In the genomic region with DNA sequence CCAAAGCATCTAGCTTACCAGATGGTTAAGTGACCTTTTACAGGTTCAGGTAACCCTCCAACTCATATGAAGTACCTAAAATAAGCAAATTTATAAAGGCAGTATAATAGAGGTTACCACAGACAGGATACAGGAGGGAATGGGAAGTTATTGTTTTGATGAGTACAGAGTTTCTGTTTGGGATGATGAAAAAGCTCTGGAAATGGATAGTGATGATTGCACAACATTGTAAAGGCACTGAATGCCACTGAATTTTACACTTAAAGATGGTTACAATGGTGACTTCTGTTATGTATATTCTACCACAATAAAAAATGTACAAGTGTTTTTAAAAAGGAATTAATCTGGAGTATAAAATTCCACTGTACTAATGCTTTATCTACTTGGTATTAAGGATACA, we compare ENCODE assay signal across 40 cellular contexts.
"Had no signal": no experiment of that assay in that cellular context is flagged by ENCODE, and none has a peak within 500 bp of the region (broad histone marks: within the 10 kb centered on the region; RNA-seq: fewer than 3 reads in every experiment).

No MANE protein-coding gene starts in this region.

- H3K9me3 ChIP-seq: adrenal gland, ascending aorta, body of pancreas, breast epithelium had no signal

- H3K4me1 Mint-ChIP-seq: activated naive CD4-positive, alpha-beta T cell treated with anti-CD3 and anti-CD28 coated beads, Interleukin-2, amount 10 ng/mL, durations not matched to agents 7 days and 5 days; activated naive CD4-positive, alpha-beta T cell treated with anti-CD3 and anti-CD28 coated beads, Interleukin-2, amount 50 U/mL, for 24 hours; activated naive CD8-positive, alpha-beta T cell treated with anti-CD3 and anti-CD28 coated beads for 36 hours; activated naive CD8-positive, alpha-beta T cell treated with anti-CD3 and anti-CD28 coated beads, Interleukin-2, amount 10 ng/mL, durations not matched to agents 7 days and 5 days; activated naive CD8-positive, alpha-beta T cell treated with anti-CD3 and anti-CD28 coated beads, Interleukin-2, amount 50 U/mL, for 24 hours; activated T-helper 17 cell treated with anti-CD3 and anti-CD28 coated beads, Interleukin-2, amount 50 U/mL, for 72 hours; brain; central memory CD8-positive, alpha-beta T cell had no signal

- DNase-seq: activated effector memory CD4-positive, alpha-beta T cell treated with anti-CD3 and anti-CD28 coated beads, Interleukin-2, amount 50 U/mL, for 16 hours; activated effector memory CD4-positive, alpha-beta T cell treated with Interleukin-2 at 50 U/mL for 16 hours; activated gamma-delta T cell; activated gamma-delta T cell treated with Interleukin-2 at 50 U/mL for 16 hours; activated naive CD4-positive, alpha-beta T cell; activated naive CD4-positive, alpha-beta T cell treated with anti-CD3 and anti-CD28 coated beads for 36 hours; activated naive CD4-positive, alpha-beta T cell treated with anti-CD3 and anti-CD28 coated beads, Interleukin-2, amount 10 ng/mL, durations not matched to agents 7 days and 5 days; activated naive CD4-positive, alpha-beta T cell treated with anti-CD3 and anti-CD28 coated beads, Interleukin-2, amount 50 U/mL, for 16 hours; activated naive CD4-positive, alpha-beta T cell treated with Interleukin-2 at 50 U/mL for 16 hours; activated naive CD8-positive, alpha-beta T cell treated with anti-CD3 and anti-CD28 coated beads for 36 hours; activated naive CD8-positive, alpha-beta T cell treated with anti-CD3 and anti-CD28 coated beads, Interleukin-2, amount 10 ng/mL, durations not matched to agents 7 days and 5 days; activated naive CD8-positive, alpha-beta T cell treated with anti-CD3 and anti-CD28 coated beads, Interleukin-2, amount 50 U/mL, for 24 hours; activated T-cell treated with anti-CD3 and anti-CD28 coated beads, Interleukin-2, amount 50 U/mL, for 1 hour; activated T-cell treated with anti-CD3 and anti-CD28 coated beads, Interleukin-2, amount 50 U/mL, for 24 hours; activated T-cell treated with anti-CD3 and anti-CD28 coated beads, Interleukin-2, amount 50 U/mL, for 4 hours; activated T-cell treated with anti-CD3 and anti-CD28 coated beads, Interleukin-2, amount 50 U/mL, for 48 hours; activated T-cell treated with anti-CD3 and anti-CD28 coated beads, Interleukin-2, amount 50 U/mL, for 72 hours; adrenal gland; amniotic stem cell; amygdala; anterior cingulate cortex; aorta; body of pancreas; brain microvascular endothelial cell; caudate nucleus; central memory CD4-positive, alpha-beta T cell; cerebellar nuclear complex had no signal

- ATAC-seq: activated naive CD4-positive, alpha-beta T cell treated with anti-CD3 and anti-CD28 coated beads, Interleukin-2, amount 50 U/mL, for 72 hours; activated naive CD8-positive, alpha-beta T cell treated with anti-CD3 and anti-CD28 coated beads, Interleukin-2, amount 50 U/mL, for 24 hours; activated T-cell treated with anti-CD3 and anti-CD28 coated beads, Interleukin-2, amount 50 U/mL, for 4 hours; activated T-cell treated with anti-CD3 and anti-CD28 coated beads, Interleukin-2, amount 50 U/mL, for 72 hours; activated T-helper 17 cell treated with anti-CD3 and anti-CD28 coated beads, Interleukin-2, amount 50 U/mL, for 72 hours; body of pancreas had no signal

- H3K4me1 ChIP-seq: adrenal gland, ascending aorta, body of pancreas, breast epithelium had no signal

- H3K36me3 ChIP-seq: adrenal gland, ascending aorta, brain microvascular endothelial cell, breast epithelium, cardiac muscle cell had no signal

- H3K4me3 ChIP-seq: adrenal gland, ascending aorta, body of pancreas, breast epithelium, cardiac muscle cell had no signal

- H3K36me3 Mint-ChIP-seq: activated naive CD4-positive, alpha-beta T cell treated with anti-CD3 and anti-CD28 coated beads, Interleukin-2, amount 10 ng/mL, durations not matched to agents 7 days and 5 days; activated naive CD4-positive, alpha-beta T cell treated with anti-CD3 and anti-CD28 coated beads, Interleukin-2, amount 50 U/mL, for 24 hours; activated naive CD4-positive, alpha-beta T cell treated with anti-CD3 and anti-CD28 coated beads, Interleukin-2, amount 50 U/mL, for 72 hours; activated naive CD8-positive, alpha-beta T cell; activated naive CD8-positive, alpha-beta T cell treated with anti-CD3 and anti-CD28 coated beads for 36 hours; activated naive CD8-positive, alpha-beta T cell treated with anti-CD3 and anti-CD28 coated beads, Interleukin-2, amount 10 ng/mL, durations not matched to agents 7 days and 5 days; brain had no signal

- H3K27me3 Mint-ChIP-seq: activated naive CD8-positive, alpha-beta T cell had no signal

- H3K27ac Mint-ChIP-seq: activated naive CD4-positive, alpha-beta T cell treated with anti-CD3 and anti-CD28 coated beads for 36 hours; activated naive CD4-positive, alpha-beta T cell treated with anti-CD3 and anti-CD28 coated beads, Interleukin-2, amount 10 ng/mL, durations not matched to agents 7 days and 5 days; activated naive CD4-positive, alpha-beta T cell treated with anti-CD3 and anti-CD28 coated beads, Interleukin-2, amount 50 U/mL, for 24 hours; activated naive CD4-positive, alpha-beta T cell treated with anti-CD3 and anti-CD28 coated beads, Interleukin-2, amount 50 U/mL, for 72 hours; activated naive CD8-positive, alpha-beta T cell; activated naive CD8-positive, alpha-beta T cell treated with anti-CD3 and anti-CD28 coated beads for 36 hours; activated naive CD8-positive, alpha-beta T cell treated with anti-CD3 and anti-CD28 coated beads, Interleukin-2, amount 10 ng/mL, durations not matched to agents 7 days and 5 days; activated naive CD8-positive, alpha-beta T cell treated with anti-CD3 and anti-CD28 coated beads, Interleukin-2, amount 50 U/mL, for 24 hours; activated T-cell treated with anti-CD3 and anti-CD28 coated beads, Interleukin-2, amount 50 U/mL, for 24 hours; activated T-cell treated with anti-CD3 and anti-CD28 coated beads, Interleukin-2, amount 50 U/mL, for 72 hours; activated T-helper 1 cell treated with anti-CD3 and anti-CD28 coated beads, Interleukin-12 subunit alpha, Interleukin-12 subunit beta, Interleukin-2, Interleukin-4 antibody, amounts not matched to agents 30 ng/mL and 10 ng/mL and 1 ng/mL, durations not matched to agents 14 hours and 24 hours and 36 hours; activated T-helper 17 cell treated with anti-CD3 and anti-CD28 coated beads, Interleukin-2, amount 50 U/mL, for 72 hours; activated T-helper 2 cell treated with anti-CD3 and anti-CD28 coated beads, Interferon-gamma antibody, Interleukin-2, Interleukin-4, amounts not matched to agents 10 μg/mL and 5 μg/mL and 100 μg/mL, durations not matched to agents 14 hours and 24 hours and 36 hours; brain had no signal

- H3K27ac ChIP-seq: adrenal gland, ascending aorta, body of pancreas, brain microvascular endothelial cell, breast epithelium, cardiac muscle cell had no signal

- H3K4me3 Mint-ChIP-seq: activated naive CD4-positive, alpha-beta T cell treated with anti-CD3 and anti-CD28 coated beads for 36 hours; activated naive CD4-positive, alpha-beta T cell treated with anti-CD3 and anti-CD28 coated beads, Interleukin-2, amount 10 ng/mL, durations not matched to agents 7 days and 5 days; activated naive CD4-positive, alpha-beta T cell treated with anti-CD3 and anti-CD28 coated beads, Interleukin-2, amount 50 U/mL, for 24 hours; activated naive CD8-positive, alpha-beta T cell; activated naive CD8-positive, alpha-beta T cell treated with anti-CD3 and anti-CD28 coated beads for 36 hours; activated naive CD8-positive, alpha-beta T cell treated with anti-CD3 and anti-CD28 coated beads, Interleukin-2, amount 10 ng/mL, durations not matched to agents 7 days and 5 days; activated naive CD8-positive, alpha-beta T cell treated with anti-CD3 and anti-CD28 coated beads, Interleukin-2, amount 50 U/mL, for 24 hours; activated T-cell treated with anti-CD3 and anti-CD28 coated beads, Interleukin-2, amount 50 U/mL, for 24 hours; activated T-cell treated with anti-CD3 and anti-CD28 coated beads, Interleukin-2, amount 50 U/mL, for 4 hours; activated T-cell treated with anti-CD3 and anti-CD28 coated beads, Interleukin-2, amount 50 U/mL, for 72 hours; activated T-helper 1 cell treated with anti-CD3 and anti-CD28 coated beads, Interleukin-12 subunit alpha, Interleukin-12 subunit beta, Interleukin-2, Interleukin-4 antibody, amounts not matched to agents 30 ng/mL and 10 ng/mL and 1 ng/mL, durations not matched to agents 14 hours and 24 hours and 36 hours; activated T-helper 17 cell treated with anti-CD3 and anti-CD28 coated beads, Interleukin-2, amount 50 U/mL, for 72 hours; brain; central memory CD8-positive, alpha-beta T cell had no signal

- H3K27me3 ChIP-seq: adrenal gland, ascending aorta, body of pancreas, brain microvascular endothelial cell, breast epithelium had no signal

- FAIRE-seq: astrocyte, bronchial epithelial cell had no signal

- H3K9me3 Mint-ChIP-seq: activated naive CD4-positive, alpha-beta T cell treated with anti-CD3 and anti-CD28 coated beads for 36 hours; activated naive CD4-positive, alpha-beta T cell treated with anti-CD3 and anti-CD28 coated beads, Interleukin-2, amount 10 ng/mL, durations not matched to agents 7 days and 5 days; activated naive CD4-positive, alpha-beta T cell treated with anti-CD3 and anti-CD28 coated beads, Interleukin-2, amount 50 U/mL, for 24 hours; activated naive CD4-positive, alpha-beta T cell treated with anti-CD3 and anti-CD28 coated beads, Interleukin-2, amount 50 U/mL, for 72 hours; activated naive CD8-positive, alpha-beta T cell treated with anti-CD3 and anti-CD28 coated beads for 36 hours; activated naive CD8-positive, alpha-beta T cell treated with anti-CD3 and anti-CD28 coated beads, Interleukin-2, amount 10 ng/mL, durations not matched to agents 7 days and 5 days; activated naive CD8-positive, alpha-beta T cell treated with anti-CD3 and anti-CD28 coated beads, Interleukin-2, amount 50 U/mL, for 24 hours; activated T-cell treated with anti-CD3 and anti-CD28 coated beads, Interleukin-2, amount 50 U/mL, for 24 hours; activated T-cell treated with anti-CD3 and anti-CD28 coated beads, Interleukin-2, amount 50 U/mL, for 4 hours; activated T-cell treated with anti-CD3 and anti-CD28 coated beads, Interleukin-2, amount 50 U/mL, for 72 hours; activated T-helper 1 cell treated with anti-CD3 and anti-CD28 coated beads, Interleukin-12 subunit alpha, Interleukin-12 subunit beta, Interleukin-2, Interleukin-4 antibody, amounts not matched to agents 30 ng/mL and 10 ng/mL and 1 ng/mL, durations not matched to agents 14 hours and 24 hours and 36 hours; activated T-helper 17 cell treated with anti-CD3 and anti-CD28 coated beads, Interleukin-2, amount 50 U/mL, for 72 hours; activated T-helper 2 cell treated with anti-CD3 and anti-CD28 coated beads, Interferon-gamma antibody, Interleukin-2, Interleukin-4, amounts not matched to agents 10 μg/mL and 5 μg/mL and 100 μg/mL, durations not matched to agents 14 hours and 24 hours and 36 hours; brain; central memory CD8-positive, alpha-beta T cell had no signal
